36 cellular contexts compared by ENCODE assay signal in genomic region chrX:22660756-22661155, GRCh38.
"Had no signal": no experiment of that assay in that cellular context is flagged by ENCODE, and none has a peak within 500 bp of the region (broad histone marks: within the 10 kb centered on the region; RNA-seq: fewer than 3 reads in every experiment).

No MANE protein-coding gene starts in this region.

- H3K79me2 ChIP-seq: hepatocyte had no signal

- H3K4me3 ChIP-seq: ascending aorta, breast epithelium, cardiac muscle cell, colonic mucosa, esophagus squamous epithelium, gastrocnemius medialis, heart left ventricle, hepatocyte had no signal

- H3K9me3 Mint-ChIP-seq: activated CD4-positive, alpha-beta memory T cell treated with anti-CD3 and anti-CD28 coated beads for 36 hours; activated CD4-positive, alpha-beta T cell treated with anti-CD3 and anti-CD28 coated beads, Interleukin-2, amount 10 ng/mL, durations not matched to agents 24 days and 14 days; activated naive CD4-positive, alpha-beta T cell treated with anti-CD3 and anti-CD28 coated beads for 36 hours; activated naive CD4-positive, alpha-beta T cell treated with anti-CD3 and anti-CD28 coated beads, Interleukin-2, amount 50 U/mL, for 24 hours; activated naive CD8-positive, alpha-beta T cell treated with anti-CD3 and anti-CD28 coated beads for 36 hours; activated T-helper 1 cell treated with anti-CD3 and anti-CD28 coated beads, Interleukin-12 subunit alpha, Interleukin-12 subunit beta, Interleukin-2, Interleukin-4 antibody, amounts not matched to agents 30 ng/mL and 10 ng/mL and 1 ng/mL, durations not matched to agents 14 hours and 24 hours and 36 hours; activated T-helper 2 cell treated with anti-CD3 and anti-CD28 coated beads, Interferon-gamma antibody, Interleukin-2, Interleukin-4, amounts not matched to agents 10 μg/mL and 5 μg/mL and 100 μg/mL, durations not matched to agents 14 hours and 24 hours and 36 hours; T-helper 2 cell treated with Interferon-gamma antibody and Interleukin-4, amounts not matched to agents 5 μg/mL and 100 μg/mL, for 36 hours had no signal

- H3K4me1 Mint-ChIP-seq: activated CD4-positive, alpha-beta T cell treated with anti-CD3 and anti-CD28 coated beads for 36 hours; activated CD4-positive, alpha-beta T cell treated with anti-CD3 and anti-CD28 coated beads, Interleukin-2, amount 10 ng/mL, durations not matched to agents 24 days and 14 days; activated CD8-positive, alpha-beta memory T cell treated with anti-CD3 and anti-CD28 coated beads, Interleukin-2, amount 10 ng/mL, durations not matched to agents 7 days and 5 days; activated naive CD4-positive, alpha-beta T cell treated with anti-CD3 and anti-CD28 coated beads, Interleukin-2, amount 50 U/mL, for 24 hours; activated naive CD8-positive, alpha-beta T cell treated with anti-CD3 and anti-CD28 coated beads for 36 hours; brain; T-helper 17 cell had no signal

- ATAC-seq: activated CD4-positive, alpha-beta T cell treated with anti-CD3 and anti-CD28 coated beads for 36 hours; activated CD8-positive, alpha-beta memory T cell treated with anti-CD3 and anti-CD28 coated beads, Interleukin-2, amount 10 ng/mL, durations not matched to agents 7 days and 5 days; activated CD8-positive, alpha-beta T cell treated with anti-CD3 and anti-CD28 coated beads, Interleukin-2, amount 10 ng/mL, durations not matched to agents 7 days and 5 days; foreskin keratinocyte; gastrocnemius medialis; heart left ventricle; T-helper 17 cell had no signal

- H3K9me3 ChIP-seq: ascending aorta, colonic mucosa, esophagus squamous epithelium, heart left ventricle had no signal

- H3K27ac Mint-ChIP-seq: activated CD4-positive, alpha-beta memory T cell treated with anti-CD3 and anti-CD28 coated beads for 36 hours; activated CD4-positive, alpha-beta T cell treated with anti-CD3 and anti-CD28 coated beads for 36 hours; activated CD4-positive, alpha-beta T cell treated with anti-CD3 and anti-CD28 coated beads, Interleukin-2, amount 10 ng/mL, durations not matched to agents 24 days and 14 days; activated CD8-positive, alpha-beta memory T cell treated with anti-CD3 and anti-CD28 coated beads, Interleukin-2, amount 10 ng/mL, durations not matched to agents 7 days and 5 days; activated CD8-positive, alpha-beta T cell treated with anti-CD3 and anti-CD28 coated beads, Interleukin-2, amount 10 ng/mL, durations not matched to agents 7 days and 5 days; activated naive CD4-positive, alpha-beta T cell treated with anti-CD3 and anti-CD28 coated beads for 36 hours; activated naive CD4-positive, alpha-beta T cell treated with anti-CD3 and anti-CD28 coated beads, Interleukin-2, amount 50 U/mL, for 24 hours; activated naive CD8-positive, alpha-beta T cell treated with anti-CD3 and anti-CD28 coated beads for 36 hours; activated T-helper 1 cell treated with anti-CD3 and anti-CD28 coated beads, Interleukin-12 subunit alpha, Interleukin-12 subunit beta, Interleukin-2, Interleukin-4 antibody, amounts not matched to agents 30 ng/mL and 10 ng/mL and 1 ng/mL, durations not matched to agents 14 hours and 24 hours and 36 hours; activated T-helper 2 cell treated with anti-CD3 and anti-CD28 coated beads, Interferon-gamma antibody, Interleukin-2, Interleukin-4, amounts not matched to agents 10 μg/mL and 5 μg/mL and 100 μg/mL, durations not matched to agents 14 hours and 24 hours and 36 hours; brain; T-helper 17 cell; T-helper 2 cell treated with Interferon-gamma antibody and Interleukin-4, amounts not matched to agents 5 μg/mL and 100 μg/mL, for 36 hours had no signal

- H3K36me3 Mint-ChIP-seq: activated CD4-positive, alpha-beta memory T cell treated with anti-CD3 and anti-CD28 coated beads for 36 hours; activated CD8-positive, alpha-beta memory T cell treated with anti-CD3 and anti-CD28 coated beads, Interleukin-2, amount 10 ng/mL, durations not matched to agents 7 days and 5 days; activated naive CD4-positive, alpha-beta T cell treated with anti-CD3 and anti-CD28 coated beads, Interleukin-2, amount 50 U/mL, for 24 hours; activated naive CD8-positive, alpha-beta T cell treated with anti-CD3 and anti-CD28 coated beads for 36 hours; brain had no signal

- H3K4me1 ChIP-seq: ascending aorta, breast epithelium, colonic mucosa, esophagus squamous epithelium, gastrocnemius medialis, heart left ventricle had no signal

- H2AFZ ChIP-seq: hepatocyte had no signal

- H3K4me2 ChIP-seq: hepatocyte had no signal

- H3K4me3 Mint-ChIP-seq: activated CD4-positive, alpha-beta memory T cell treated with anti-CD3 and anti-CD28 coated beads for 36 hours; activated CD4-positive, alpha-beta T cell treated with anti-CD3 and anti-CD28 coated beads for 36 hours; activated CD4-positive, alpha-beta T cell treated with anti-CD3 and anti-CD28 coated beads, Interleukin-2, amount 10 ng/mL, durations not matched to agents 24 days and 14 days; activated CD8-positive, alpha-beta memory T cell treated with anti-CD3 and anti-CD28 coated beads, Interleukin-2, amount 10 ng/mL, durations not matched to agents 7 days and 5 days; activated CD8-positive, alpha-beta T cell treated with anti-CD3 and anti-CD28 coated beads, Interleukin-2, amount 10 ng/mL, durations not matched to agents 7 days and 5 days; activated naive CD4-positive, alpha-beta T cell treated with anti-CD3 and anti-CD28 coated beads for 36 hours; activated naive CD4-positive, alpha-beta T cell treated with anti-CD3 and anti-CD28 coated beads, Interleukin-2, amount 50 U/mL, for 24 hours; activated naive CD8-positive, alpha-beta T cell treated with anti-CD3 and anti-CD28 coated beads for 36 hours; activated T-helper 1 cell treated with anti-CD3 and anti-CD28 coated beads, Interleukin-12 subunit alpha, Interleukin-12 subunit beta, Interleukin-2, Interleukin-4 antibody, amounts not matched to agents 30 ng/mL and 10 ng/mL and 1 ng/mL, durations not matched to agents 14 hours and 24 hours and 36 hours; brain; T-helper 17 cell; T-helper 2 cell treated with Interferon-gamma antibody and Interleukin-4, amounts not matched to agents 5 μg/mL and 100 μg/mL, for 36 hours had no signal

- H3K27me3 Mint-ChIP-seq: activated CD4-positive, alpha-beta memory T cell treated with anti-CD3 and anti-CD28 coated beads for 36 hours; activated CD4-positive, alpha-beta T cell treated with anti-CD3 and anti-CD28 coated beads for 36 hours; activated CD4-positive, alpha-beta T cell treated with anti-CD3 and anti-CD28 coated beads, Interleukin-2, amount 10 ng/mL, durations not matched to agents 24 days and 14 days; activated CD8-positive, alpha-beta memory T cell treated with anti-CD3 and anti-CD28 coated beads, Interleukin-2, amount 10 ng/mL, durations not matched to agents 7 days and 5 days; activated naive CD4-positive, alpha-beta T cell treated with anti-CD3 and anti-CD28 coated beads, Interleukin-2, amount 50 U/mL, for 24 hours; activated naive CD8-positive, alpha-beta T cell treated with anti-CD3 and anti-CD28 coated beads for 36 hours; brain; T-helper 17 cell had no signal

- H3K36me3 ChIP-seq: ascending aorta, breast epithelium, cardiac muscle cell, colonic mucosa, esophagus squamous epithelium, gastrocnemius medialis, heart left ventricle had no signal

- DNase-seq: activated CD4-positive, alpha-beta memory T cell treated with anti-CD3 and anti-CD28 coated beads for 36 hours; activated CD4-positive, alpha-beta T cell treated with anti-CD3 and anti-CD28 coated beads for 36 hours; activated CD4-positive, alpha-beta T cell treated with anti-CD3 and anti-CD28 coated beads, Interleukin-2, amount 10 ng/mL, durations not matched to agents 24 days and 14 days; activated CD4-positive, CD25-positive, alpha-beta regulatory T cell; activated CD4-positive, CD25-positive, alpha-beta regulatory T cell treated with anti-CD3 and anti-CD28 coated beads, Interleukin-2, amount 50 U/mL, for 72 hours; activated CD8-positive, alpha-beta memory T cell treated with anti-CD3 and anti-CD28 coated beads, Interleukin-2, amount 10 ng/mL, durations not matched to agents 7 days and 5 days; activated CD8-positive, alpha-beta memory T cell treated with anti-CD3 and anti-CD28 coated beads, Interleukin-2, amount 50 U/mL, for 4 hours; activated CD8-positive, alpha-beta T cell treated with anti-CD3 and anti-CD28 coated beads, Interleukin-2, amount 10 ng/mL, durations not matched to agents 7 days and 5 days; activated effector memory CD4-positive, alpha-beta T cell treated with anti-CD3 and anti-CD28 coated beads, Interleukin-2, amount 50 U/mL, for 16 hours; activated naive CD4-positive, alpha-beta T cell treated with anti-CD3 and anti-CD28 coated beads for 36 hours; activated naive CD8-positive, alpha-beta T cell treated with anti-CD3 and anti-CD28 coated beads for 36 hours; activated T-cell treated with anti-CD3 and anti-CD28 coated beads, Interleukin-2, amount 50 U/mL, for 1 hour; activated T-cell treated with anti-CD3 and anti-CD28 coated beads, Interleukin-2, amount 50 U/mL, for 48 hours; central memory CD4-positive, alpha-beta T cell; cerebellar nuclear complex; colonic mucosa; effector CD8-positive, alpha-beta T cell; esophagus squamous epithelium; foreskin keratinocyte; gastrocnemius medialis; glutamatergic neuron; heart left ventricle; T-helper 1 cell; T-helper 17 cell; T1000 had no signal

- FAIRE-seq: endometrium, endothelial cell of umbilical vein had no signal

- H3K27me3 ChIP-seq: ascending aorta, breast epithelium, cardiac muscle cell, colonic mucosa, esophagus squamous epithelium, foreskin keratinocyte, gastrocnemius medialis, heart left ventricle, hepatocyte had no signal

- H3K27ac ChIP-seq: ascending aorta, breast epithelium, cardiac muscle cell, colonic mucosa, esophagus squamous epithelium, foreskin keratinocyte, gastrocnemius medialis, heart left ventricle, hepatocyte had no signal
